ENCODE assay signal across 22 cellular contexts in the genomic region with DNA sequence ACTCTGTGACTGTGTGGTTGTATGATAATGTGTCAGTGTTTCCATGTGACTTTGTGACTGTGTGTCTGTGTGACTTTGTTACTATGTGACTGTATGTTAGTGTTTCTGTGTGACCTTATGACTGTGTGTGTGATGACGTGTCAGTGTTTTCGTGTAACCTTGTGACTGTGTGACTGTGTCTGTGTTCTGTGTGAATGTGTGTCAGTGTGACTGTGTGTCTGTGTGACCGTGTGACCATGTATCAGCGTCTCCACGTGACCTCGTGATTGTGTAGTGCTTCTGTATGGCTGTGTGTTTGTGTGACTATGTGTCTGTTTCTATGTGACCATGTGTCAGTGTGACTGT. TPM values are rescaled to one million over a fixed set of nuclear protein-coding genes. Genes with fewer than 3 reads are reported as not detected.
A peak's percentile ranks its signal among the peaks of the same experiment; 100 is the strongest.
DNase-seq lines count a peak whose midpoint lies in the region; ATAC-seq lines count a peak whose summit lies in the region.
"Had no signal": no experiment of that assay in that cellular context is flagged by ENCODE, and none has a peak within 500 bp of the region (broad histone marks: within the 10 kb centered on the region; RNA-seq: fewer than 3 reads in every experiment).

No MANE protein-coding gene starts in this region.

- H3K36me3 Mint-ChIP-seq in activated naive CD4-positive, alpha-beta T cell treated with anti-CD3 and anti-CD28 coated beads, Interleukin-2, amount 50 U/mL, for 72 hours: no peaks in the 10 kb centered on the region
- H3K36me3 Mint-ChIP-seq: CD4-positive, alpha-beta memory T cell had no signal

- no peak overlapping the region for H3K9ac ChIP-seq in mesendoderm (ENCODE audit: low read length)
- H3K9ac ChIP-seq: BLaER1 treated with 17β-estradiol and CSF1 and Interleukin-3, amounts not matched to agents 10 nM and 100 nM; SK-N-SH had no signal

- H2BK5ac ChIP-seq in mesendoderm (ENCODE audit: low read length): no peak overlapping the region

- H3K9me3 Mint-ChIP-seq in activated naive CD4-positive, alpha-beta T cell treated with anti-CD3 and anti-CD28 coated beads, Interleukin-2, amount 50 U/mL, for 72 hours: no peaks in the 10 kb centered on the region
- H3K9me3 Mint-ChIP-seq: CD4-positive, alpha-beta memory T cell had no signal

- no peak for DNase-seq in activated naive CD4-positive, alpha-beta T cell treated with anti-CD3 and anti-CD28 coated beads, Interleukin-2, amount 50 U/mL, for 72 hours (ENCODE audit: low spot score in 2 of 2)
- DNase-seq in activated naive CD4-positive, alpha-beta T cell treated with Interleukin-2 at 50 U/mL for 16 hours: no peak
- DNase-seq in RKO (ENCODE audit: low spot score): peak; percentile 24
- no peak for DNase-seq in mesendoderm
- DNase-seq in ureter (ENCODE audit: low spot score): peak; percentile 5
- DNase-seq in stimulated activated CD4-positive, alpha-beta T cell treated with anti-CD3 and anti-CD28 coated beads, Interleukin-1b, Interleukin-23, amount 100 ng/mL, for 48 hours: no peak
- DNase-seq in T-helper 2 cell: no peak
- DNase-seq: 8988T; CD4-positive, alpha-beta memory T cell; DND-41; KBM-7; MM.1S; NCI-H1048; NCI-H1417 treated with DMSO at 0.1 percent for 48 hours; NCI-H187; NCI-H446 treated with DMSO at 0.1 percent for 48 hours; NCI-H526 treated with DMSO at 0.1 percent for 48 hours; SHP77; SK-N-SH had no signal

- no peak overlapping the region for H4K8ac ChIP-seq in mesendoderm (ENCODE audit: low read depth, low read length)

- no peak overlapping the region for H3K4me3 ChIP-seq in mesendoderm (ENCODE audit: low read length)
- H3K4me3 ChIP-seq: BLaER1 treated with 17β-estradiol and CSF1 and Interleukin-3, amounts not matched to agents 10 nM and 100 nM had no signal

- no peaks in the 10 kb centered on the region for H3K79me2 ChIP-seq in mesendoderm (ENCODE audit: control insufficient read depth, insufficient read depth, low read length)

- H3K27ac Mint-ChIP-seq in activated naive CD4-positive, alpha-beta T cell treated with anti-CD3 and anti-CD28 coated beads, Interleukin-2, amount 50 U/mL, for 72 hours: no peak overlapping the region

- peaks cover 2% of the 10 kb centered on the region for H3K4me1 ChIP-seq in mesendoderm (ENCODE audit: control insufficient read depth, low read depth, low read length)
- H3K4me1 ChIP-seq: BLaER1 treated with 17β-estradiol and CSF1 and Interleukin-3, amounts not matched to agents 10 nM and 100 nM; Caco-2 had no signal

- H3K56ac ChIP-seq in mesendoderm (ENCODE audit: low read length): peak overlapping the region; percentile 17

- H3K4ac ChIP-seq in mesendoderm (ENCODE audit: low read depth, low read length): no peak overlapping the region

- no peak overlapping the region for H2BK15ac ChIP-seq in mesendoderm (replicated peaks; ENCODE audit: low read depth)

- no peak overlapping the region for H3K23ac ChIP-seq in mesendoderm (ENCODE audit: low read length)

- WGBS in mesendoderm (ENCODE audit: extremely low coverage, insufficient coverage, low lambda C conversion rate): no CpG with 5 or more reads among the region's 6 CpGs

- H2AK5ac ChIP-seq in mesendoderm (ENCODE audit: low read length): no peak overlapping the region

- ATAC-seq in activated naive CD4-positive, alpha-beta T cell treated with anti-CD3 and anti-CD28 coated beads, Interleukin-2, amount 50 U/mL, for 72 hours: peak; percentile 28 to 53
- ATAC-seq in GM18873 (IDR thresholded peaks at IDR 0.05; ENCODE audit: low FRiP score, unreplicated experiment): no peak

- H3K18ac ChIP-seq in mesendoderm (ENCODE audit: low read length): no peak overlapping the region

- H3K27me3 ChIP-seq in mesendoderm (ENCODE audit: insufficient read depth, low read length, poor library complexity): no peaks in the 10 kb centered on the region

- no peak overlapping the region for H4K5ac ChIP-seq in mesendoderm (ENCODE audit: low read length)

- no peak overlapping the region for H2BK120ac ChIP-seq in mesendoderm (ENCODE audit: low read depth, low read length)

- H3K27ac ChIP-seq in mesendoderm (ENCODE audit: low read depth, low read length): no peak overlapping the region
- H3K27ac ChIP-seq: BLaER1 treated with 17β-estradiol and CSF1 and Interleukin-3, amounts not matched to agents 10 nM and 100 nM had no signal

- no peaks in the 10 kb centered on the region for H3K36me3 ChIP-seq in mesendoderm (ENCODE audit: control insufficient read depth, insufficient read depth, low read length)
- H3K36me3 ChIP-seq: BLaER1 treated with 17β-estradiol and CSF1 and Interleukin-3, amounts not matched to agents 10 nM and 100 nM had no signal

- H3K4me2 ChIP-seq in mesendoderm (ENCODE audit: low read length): no peak overlapping the region
- H3K4me2 ChIP-seq: BLaER1 treated with 17β-estradiol and CSF1 and Interleukin-3, amounts not matched to agents 10 nM and 100 nM; SK-N-SH had no signal

- H3K79me1 ChIP-seq in mesendoderm (ENCODE audit: low read length): no peaks in the 10 kb centered on the region

RNA-seq across cellular contexts. Expression of gene PKNOX2, which starts 9.5 kb away (rescaled TPM):
- under 1 TPM in 1 of 2 donors, not detected in 1; 0.08 TPM for total RNA-seq in activated naive CD4-positive, alpha-beta T cell treated with anti-CD3 and anti-CD28 coated beads, Interleukin-2, amount 50 U/mL, for 72 hours
- 0.46 TPM for polyA plus RNA-seq in mesendoderm (2013, experiment 1 of 2)
- polyA plus RNA-seq in mesendoderm (2013, experiment 2 of 2): 0.59 TPM
- total RNA-seq in ureter: 7.3 TPM
- total RNA-seq: Caco-2; CD4-positive, alpha-beta memory T cell had no signal
- polyA plus RNA-seq: CD4-positive, alpha-beta memory T cell had no signal

RNA-seq across cellular contexts. Expression of gene TMEM218, which starts 43.6 kb away (rescaled TPM):
- 10 to 100 TPM; 10.1 to 10.8 TPM for total RNA-seq in activated naive CD4-positive, alpha-beta T cell treated with anti-CD3 and anti-CD28 coated beads, Interleukin-2, amount 50 U/mL, for 72 hours
- polyA plus RNA-seq in mesendoderm (2013, experiment 1 of 2): 9.3 TPM
- 9.7 TPM for polyA plus RNA-seq in mesendoderm (2013, experiment 2 of 2)
- 33.8 TPM for total RNA-seq in ureter

Comparison
In these comparisons a context has a peak if more than half of its experiments do, and no peak if none do; other contexts are left out.
1. DNase-seq: peak in RKO (single experiment) and ureter (single experiment); none in activated naive CD4-positive, alpha-beta T cell treated with anti-CD3 and anti-CD28 coated beads, Interleukin-2, amount 50 U/mL, for 72 hours (0 of 2), activated naive CD4-positive, alpha-beta T cell treated with Interleukin-2 at 50 U/mL for 16 hours (single experiment), mesendoderm (single experiment), stimulated activated CD4-positive, alpha-beta T cell treated with anti-CD3 and anti-CD28 coated beads, Interleukin-1b, Interleukin-23, amount 100 ng/mL, for 48 hours (single experiment) and T-helper 2 cell (0 of 5).